In genomic region chr20:50794846-50795634, GRCh38 we compare ENCODE assay signal across 1 cellular context.
TF ChIP-seq lines count a peak whose summit lies in the region.

A gene with protein sequence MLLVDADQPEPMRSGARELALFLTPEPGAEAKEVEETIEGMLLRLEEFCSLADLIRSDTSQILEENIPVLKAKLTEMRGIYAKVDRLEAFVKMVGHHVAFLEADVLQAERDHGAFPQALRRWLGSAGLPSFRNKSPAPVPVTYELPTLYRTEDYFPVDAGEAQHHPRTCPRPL (plus strand): TSS chr20:50795061. CDS start chr20:50795084, 23 bp downstream.

TF ChIP-seq in HepG2, 621 proteins besides CTCF, POLR2A, EP300 and RAD21 (continued from another document and continues in another):
- TF ChIP-seq NFAT5 (CRISPR knock-in tag; IDR thresholded peaks at IDR 0.05) (peak; percentile 58; the same call in 1 of the 2 replicates), ZNF891 (CRISPR knock-in tag; IDR thresholded peaks at IDR 0.05) (peak; percentile 64; the same call in 1 of the 2 replicates), THAP7 (CRISPR knock-in tag; IDR thresholded peaks at IDR 0.05) (no peak), KDM2A (CRISPR knock-in tag; IDR thresholded peaks at IDR 0.05; ENCODE audit: borderline replicate concordance, low read depth) (peak; percentile 87), ZNF687 (CRISPR knock-in tag; IDR thresholded peaks at IDR 0.05) (peak; percentile 87), ZNF549 (CRISPR knock-in tag; IDR thresholded peaks at IDR 0.05) (0 out of 2 replicates have a peak, but pooled peaks have one; percentile 30), CCDC6 (CRISPR knock-in tag; IDR thresholded peaks at IDR 0.05) (peak; percentile 87), SRSF4 (IDR thresholded peaks at IDR 0.05; ENCODE audit: low read depth, low read length, poor library complexity, severe bottlenecking) (no peak), NFKBIZ (CRISPR knock-in tag; IDR thresholded peaks at IDR 0.05) (peak; percentile 45; the same call in 1 of the 2 replicates), NFRKB (IDR thresholded peaks at IDR 0.05) (no peak), TEF (CRISPR knock-in tag; IDR thresholded peaks at IDR 0.05) (no peak), HOMEZ (CRISPR knock-in tag; IDR thresholded peaks at IDR 0.05; ENCODE audit: low read depth) (0 out of 2 replicates have a peak, but pooled peaks have one; percentile 7), ZMYM4 (CRISPR knock-in tag; IDR thresholded peaks at IDR 0.05) (0 out of 2 replicates have a peak, but pooled peaks have one; percentile 41), ZNF629 (CRISPR knock-in tag; conservative IDR thresholded peaks at IDR 0.05) (no peak), E2F5 (CRISPR knock-in tag; conservative IDR thresholded peaks at IDR 0.05) (no peak; the same call in 1 of the 2 replicates), SKIL (CRISPR knock-in tag; IDR thresholded peaks at IDR 0.05; ENCODE audit: borderline replicate concordance) (no peak), NFYB (CRISPR knock-in tag; IDR thresholded peaks at IDR 0.05) (no peak), IKZF1 (IDR thresholded peaks at IDR 0.05) (no peak), MAZ (IDR thresholded peaks at IDR 0.05; ENCODE audit: borderline replicate concordance, low read depth, low read length) (peak; percentile 75; the same call in 1 of the 2 replicates), MAZ (CRISPR knock-in tag; IDR thresholded peaks at IDR 0.05; ENCODE audit: low read depth) (peak; percentile 83), ZKSCAN8 (CRISPR knock-in tag; IDR thresholded peaks at IDR 0.05; ENCODE audit: borderline replicate concordance) (0 out of 2 replicates have a peak, but pooled peaks have one; percentile 21), NR1H2 (CRISPR knock-in tag; IDR thresholded peaks at IDR 0.05; ENCODE audit: borderline replicate concordance, low read depth) (no peak), PHF5A (CRISPR knock-in tag; IDR thresholded peaks at IDR 0.05; ENCODE audit: low read depth, unreplicated experiment) (peak; percentile 25), ZNF572 (CRISPR knock-in tag; IDR thresholded peaks at IDR 0.05) (0 out of 2 replicates have a peak, but pooled peaks have one; percentile 33), ZSCAN31 (CRISPR knock-in tag; IDR thresholded peaks at IDR 0.05; ENCODE audit: low read depth) (peak; percentile 49), FOXP1 (IDR thresholded peaks at IDR 0.05) (no peak), FOXP1 (CRISPR knock-in tag; IDR thresholded peaks at IDR 0.05) (no peak), DMAP1 (CRISPR knock-in tag; IDR thresholded peaks at IDR 0.05) (no peak), ZNF18 (CRISPR knock-in tag; IDR thresholded peaks at IDR 0.05; ENCODE audit: insufficient replicate concordance) (peak; percentile 79), ZNF329 (CRISPR knock-in tag; IDR thresholded peaks at IDR 0.05; ENCODE audit: low read depth) (0 out of 2 replicates have a peak, but pooled peaks have one; percentile 43), TOPORS (CRISPR knock-in tag; IDR thresholded peaks at IDR 0.05) (0 out of 2 replicates have a peak, but pooled peaks have one; percentile 42), ESRRA (CRISPR knock-in tag; IDR thresholded peaks at IDR 0.05; ENCODE audit: low read depth) (no peak; the same call in 1 of the 2 replicates), JUNB (CRISPR knock-in tag; IDR thresholded peaks at IDR 0.05; ENCODE audit: borderline replicate concordance) (no peak), BRD4 (CRISPR knock-in tag; IDR thresholded peaks at IDR 0.05) (no peak), EED (CRISPR knock-in tag; IDR thresholded peaks at IDR 0.05) (peak; percentile 51; the same call in 1 of the 2 replicates), ZFY (CRISPR knock-in tag; IDR thresholded peaks at IDR 0.05) (peak; percentile 83), TIGD3 (CRISPR knock-in tag; IDR thresholded peaks at IDR 0.05; ENCODE audit: borderline replicate concordance) (no peak), TBX2 (CRISPR knock-in tag; IDR thresholded peaks at IDR 0.05; ENCODE audit: borderline replicate concordance) (no peak; the same call in none of the 2 replicates)
- TF ChIP-seq, protein P1, sequence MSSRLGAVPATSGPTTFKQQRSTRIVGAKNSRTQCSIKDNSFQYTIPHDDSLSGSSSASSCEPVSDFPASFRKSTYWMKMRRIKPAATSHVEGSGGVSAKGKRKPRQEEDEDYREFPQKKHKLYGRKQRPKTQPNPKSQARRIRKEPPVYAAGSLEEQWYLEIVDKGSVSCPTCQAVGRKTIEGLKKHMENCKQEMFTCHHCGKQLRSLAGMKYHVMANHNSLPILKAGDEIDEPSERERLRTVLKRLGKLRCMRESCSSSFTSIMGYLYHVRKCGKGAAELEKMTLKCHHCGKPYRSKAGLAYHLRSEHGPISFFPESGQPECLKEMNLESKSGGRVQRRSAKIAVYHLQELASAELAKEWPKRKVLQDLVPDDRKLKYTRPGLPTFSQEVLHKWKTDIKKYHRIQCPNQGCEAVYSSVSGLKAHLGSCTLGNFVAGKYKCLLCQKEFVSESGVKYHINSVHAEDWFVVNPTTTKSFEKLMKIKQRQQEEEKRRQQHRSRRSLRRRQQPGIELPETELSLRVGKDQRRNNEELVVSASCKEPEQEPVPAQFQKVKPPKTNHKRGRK (CRISPR knock-in tag; IDR thresholded peaks at IDR 0.05), result no peak
